16 cellular contexts compared by ENCODE assay signal in the genomic region with DNA sequence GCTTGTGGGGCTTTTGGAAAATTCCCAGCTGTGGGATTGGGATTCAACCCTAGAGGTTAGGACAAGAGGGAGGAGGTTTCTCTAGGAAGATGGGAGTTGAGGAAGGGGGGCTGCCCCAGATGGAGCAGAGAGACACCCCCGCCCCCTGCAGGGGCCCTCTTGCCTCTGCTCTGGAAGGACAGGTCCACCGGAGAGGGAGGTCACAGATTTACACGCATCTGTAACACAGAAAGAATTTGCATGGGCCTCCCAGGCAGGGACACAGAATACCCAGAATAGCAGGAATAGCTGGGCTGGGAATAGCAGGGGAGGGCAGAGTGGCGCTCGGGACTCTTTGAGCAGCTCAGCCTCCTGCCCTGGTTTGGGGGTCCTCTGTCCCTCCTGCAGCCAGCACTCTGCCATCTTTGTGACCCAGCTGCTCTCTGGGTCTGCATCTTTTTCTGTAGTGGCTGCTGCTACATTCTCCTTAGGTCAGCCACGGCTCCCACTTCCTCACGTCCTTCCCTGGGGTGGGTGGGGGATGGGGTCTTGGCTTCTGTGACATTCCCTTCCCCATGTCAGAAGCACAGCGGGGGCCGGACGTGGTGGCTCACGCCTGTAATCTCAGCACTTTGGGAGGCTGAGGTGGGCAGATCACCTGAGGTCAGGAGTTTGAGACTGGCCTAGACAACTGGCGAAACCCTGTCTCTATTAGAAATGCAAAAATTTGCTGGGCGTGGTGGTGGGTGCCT. TPM values are rescaled to one million over a fixed set of nuclear protein-coding genes. Genes with fewer than 3 reads are reported as not detected.
A peak's percentile ranks its signal among the peaks of the same experiment; 100 is the strongest.
DNase-seq lines count a peak whose midpoint lies in the region; ATAC-seq and TF ChIP-seq lines count a peak whose summit lies in the region.
"Had no signal": no experiment of that assay in that cellular context is flagged by ENCODE, and none has a peak within 500 bp of the region (broad histone marks: within the 10 kb centered on the region; RNA-seq: fewer than 3 reads in every experiment).

No MANE protein-coding gene starts in this region.

- intact Hi-C loops in Caco-2 (cut with micrococcal nuclease; ENCODE audit: unreplicated experiment) = loop anchor here (1.0 kb wide), 1 partner anchor 14 kb away; no protein-coding TSS in a partner anchor

- H3K9ac ChIP-seq in adipocyte (ENCODE audit: low read length) (peak overlapping the region; percentile 56), neuronal stem cell (ENCODE audit: low read depth, low read length, poor library complexity) (no peak overlapping the region)

- H3K14ac ChIP-seq in neuronal stem cell (ENCODE audit: low read length) = no peak overlapping the region

- H3K4me3 Mint-ChIP-seq in Caco-2 (ENCODE audit: unreplicated experiment) = no peak overlapping the region
- H3K4me3 Mint-ChIP-seq: activated CD4-positive, alpha-beta T cell treated with anti-CD3 and anti-CD28 coated beads, Interleukin-2, amount 10 ng/mL, durations not matched to agents 7 days and 5 days; activated naive CD8-positive, alpha-beta T cell treated with anti-CD3 and anti-CD28 coated beads, Interleukin-2, amount 10 ng/mL, durations not matched to agents 7 days and 5 days had no signal

- no peak overlapping the region for H3K23ac ChIP-seq in neuronal stem cell (ENCODE audit: low read depth, low read length, poor library complexity)

- no peak overlapping the region for H4K91ac ChIP-seq in neuronal stem cell (ENCODE audit: low read depth, low read length, poor library complexity)

- no peak for ATAC-seq in HG02642 (IDR thresholded peaks at IDR 0.05; ENCODE audit: poor library complexity, unreplicated experiment)

- peaks cover 17% of the 10 kb centered on the region for H3K4me1 ChIP-seq in Caco-2
- H3K4me1 ChIP-seq in adipocyte (ENCODE audit: control insufficient read depth, insufficient read depth, low read length) = peaks cover 32% of the 10 kb centered on the region
- peaks cover 8% of the 10 kb centered on the region for H3K4me1 ChIP-seq in cardiac muscle cell (ENCODE audit: low read depth)
- H3K4me1 ChIP-seq in neuronal stem cell (ENCODE audit: control insufficient read depth in 2 of 2, insufficient read depth in 1 of 2, low read depth in 1 of 2, low read length in 2 of 2) = peaks cover 0 to 5% of the 10 kb centered on the region in 2 donors
- H3K4me1 ChIP-seq: prostate gland had no signal

- no peak overlapping the region for H3K4me3 ChIP-seq in Caco-2 (ENCODE audit: low read depth, low read length)
- H3K4me3 ChIP-seq in adipocyte (ENCODE audit: low read length) = no peak overlapping the region
- no peak overlapping the region for H3K4me3 ChIP-seq in cardiac muscle cell
- H3K4me3 ChIP-seq in neuronal stem cell (ENCODE audit: low read length in 2 of 2) = no peak overlapping the region
- H3K4me3 ChIP-seq: prostate gland had no signal

- H3K36me3 Mint-ChIP-seq in Caco-2 (ENCODE audit: insufficient read depth, unreplicated experiment) = no peaks in the 10 kb centered on the region
- H3K36me3 Mint-ChIP-seq: activated naive CD8-positive, alpha-beta T cell treated with anti-CD3 and anti-CD28 coated beads, Interleukin-2, amount 10 ng/mL, durations not matched to agents 7 days and 5 days had no signal

- peak overlapping the region; percentile 72 for H3K18ac ChIP-seq in neuronal stem cell (ENCODE audit: low read length)

- peak overlapping the region; percentile 73 for H2AFZ ChIP-seq in neuronal stem cell (ENCODE audit: low read length)

- BruUV-seq in Caco-2 (replicated peaks; lab: Mats Ljungman, UMichigan) = no TSS peak

- TF ChIP-seq CTCF in Caco-2 (IDR thresholded peaks at IDR 0.05; ENCODE audit: insufficient read depth in 1 of 2, low read depth in 1 of 2, low read length in 1 of 2, severe bottlenecking in 1 of 2, unreplicated experiment in 1 of 2) (no peak), cardiac muscle cell (IDR thresholded peaks at IDR 0.05; ENCODE audit: low read depth, low read length) (no peak)

- H3K4me1 Mint-ChIP-seq in Caco-2 (ENCODE audit: low read depth, unreplicated experiment) = peaks cover 6% of the 10 kb centered on the region

- no peak overlapping the region for H2BK5ac ChIP-seq in neuronal stem cell (ENCODE audit: low read length)

- H3K9me3 Mint-ChIP-seq in Caco-2 (ENCODE audit: unreplicated experiment) = no peaks in the 10 kb centered on the region
- H3K9me3 Mint-ChIP-seq: activated CD4-positive, alpha-beta T cell treated with anti-CD3 and anti-CD28 coated beads, Interleukin-2, amount 10 ng/mL, durations not matched to agents 7 days and 5 days; activated naive CD8-positive, alpha-beta T cell treated with anti-CD3 and anti-CD28 coated beads, Interleukin-2, amount 10 ng/mL, durations not matched to agents 7 days and 5 days had no signal

- peak overlapping the region; percentile 65 for H3K27ac ChIP-seq in cardiac muscle cell
- H3K27ac ChIP-seq in neuronal stem cell (replicated peaks; ENCODE audit: low read length) = no peak overlapping the region
- H3K27ac ChIP-seq: prostate gland had no signal

- POLR2A ChIA-PET in Caco-2 (lab: Charles Lee) = interaction anchor here (0.8 kb wide), 1 partner anchor 129 kb away, joined by 4 read pairs; a partner anchor contains a TSS

- H3K27me3 ChIP-seq in Caco-2 (replicated peaks; ENCODE audit: control insufficient read depth, insufficient read depth, low read length) (no peaks in the 10 kb centered on the region), adipocyte (replicated peaks; ENCODE audit: control insufficient read depth, insufficient read depth, low read length) (no peaks in the 10 kb centered on the region), cardiac muscle cell (no peaks in the 10 kb centered on the region), neuronal stem cell (ENCODE audit: control insufficient read depth in 3 of 3, insufficient read depth in 3 of 3, low read depth in 1 of 3, low read length in 3 of 3) (no peaks in the 10 kb centered on the region)

- no peak overlapping the region for H3K4me2 ChIP-seq in neuronal stem cell (ENCODE audit: insufficient read depth, low read length, poor library complexity, severe bottlenecking)

- WGBS in neuronal stem cell (ENCODE audit: extremely low coverage in 2 of 2, insufficient read length in 2 of 2, insufficient replicate concordance in 1 of 2), 2 donors = no CpG with 5 or more reads among the region's 13 CpGs

- peak; percentile 58 to 69 for DNase-seq in Caco-2
- DNase-seq in adipocyte (ENCODE audit: low read depth) = peak; percentile 73
- DNase-seq in cardiac muscle cell (ENCODE audit: low read depth in 1 of 2, low spot score in 1 of 2) = peak in 1 of 2 donors; percentile 71
- peak; percentile 21 for DNase-seq in neuronal stem cell (ENCODE audit: low spot score)
- DNase-seq in amniotic stem cell (lab: John Stamatoyannopoulos, UW) = no peak
- no peak for DNase-seq in NCI-H1436 treated with DMSO at 0.1 percent for 48 hours (lab: John Stamatoyannopoulos, UW)
- no peak for DNase-seq in pons (ENCODE audit: low spot score)
- DNase-seq: activated CD4-positive, alpha-beta T cell treated with anti-CD3 and anti-CD28 coated beads, Interleukin-2, amount 10 ng/mL, durations not matched to agents 7 days and 5 days; activated naive CD8-positive, alpha-beta T cell treated with anti-CD3 and anti-CD28 coated beads, Interleukin-2, amount 10 ng/mL, durations not matched to agents 7 days and 5 days; cerebellar nuclear complex; DMS153; left cardiac atrium; NCI-H1694 treated with DMSO at 0.1 percent for 48 hours had no signal

- H2BK12ac ChIP-seq in neuronal stem cell (ENCODE audit: low read length) = no peak overlapping the region

- no peak overlapping the region for H2BK120ac ChIP-seq in neuronal stem cell (ENCODE audit: low read depth, low read length)

- CTCF ChIA-PET in Caco-2 (lab: Charles Lee) = interaction anchor here (0.7 kb wide), 1 partner anchor 14 kb away, joined by 3 read pairs; no protein-coding TSS in a partner anchor

- H3K36me3 ChIP-seq in Caco-2 (ENCODE audit: control insufficient read depth, insufficient read depth, low read length) (no peaks in the 10 kb centered on the region), adipocyte (ENCODE audit: control insufficient read depth, insufficient read depth, low read length, severe bottlenecking) (no peaks in the 10 kb centered on the region), cardiac muscle cell (no peaks in the 10 kb centered on the region), neuronal stem cell (replicated peaks in 1 of 2; ENCODE audit: control insufficient read depth in 2 of 2, insufficient read depth in 2 of 2, low read length in 2 of 2) (no peaks in the 10 kb centered on the region)
- H3K36me3 ChIP-seq: prostate gland had no signal

- H3K27me3 Mint-ChIP-seq in Caco-2 (ENCODE audit: insufficient read depth, unreplicated experiment) = no peaks in the 10 kb centered on the region
- H3K27me3 Mint-ChIP-seq: activated CD4-positive, alpha-beta T cell treated with anti-CD3 and anti-CD28 coated beads, Interleukin-2, amount 10 ng/mL, durations not matched to agents 7 days and 5 days had no signal

- no peak overlapping the region for H3K27ac Mint-ChIP-seq in Caco-2 (ENCODE audit: unreplicated experiment)
- H3K27ac Mint-ChIP-seq: activated CD4-positive, alpha-beta T cell treated with anti-CD3 and anti-CD28 coated beads, Interleukin-2, amount 10 ng/mL, durations not matched to agents 7 days and 5 days; activated naive CD8-positive, alpha-beta T cell treated with anti-CD3 and anti-CD28 coated beads, Interleukin-2, amount 10 ng/mL, durations not matched to agents 7 days and 5 days had no signal

- H3K4ac ChIP-seq in neuronal stem cell (ENCODE audit: low read length) = no peak overlapping the region

- no peaks in the 10 kb centered on the region for H3K9me3 ChIP-seq in Caco-2
- H3K9me3 ChIP-seq in adipocyte (ENCODE audit: control insufficient read depth, low read length) = no peaks in the 10 kb centered on the region
- no peaks in the 10 kb centered on the region for H3K9me3 ChIP-seq in cardiac muscle cell (ENCODE audit: low read depth)
- no peaks in the 10 kb centered on the region for H3K9me3 ChIP-seq in neuronal stem cell (replicated peaks in 1 of 2; ENCODE audit: control insufficient read depth in 2 of 2, insufficient read depth in 1 of 2, low read depth in 1 of 2, low read length in 2 of 2)
- H3K9me3 ChIP-seq: prostate gland had no signal

- no peaks in the 10 kb centered on the region for H3K79me1 ChIP-seq in neuronal stem cell (ENCODE audit: low read depth, low read length)

- no peak overlapping the region for H4K8ac ChIP-seq in neuronal stem cell (ENCODE audit: low read depth, low read length)

- peak overlapping the region; percentile 54 for H2BK15ac ChIP-seq in neuronal stem cell (ENCODE audit: low read length)

- H2AK5ac ChIP-seq in neuronal stem cell (ENCODE audit: low read depth, low read length) = no peak overlapping the region

RNA-seq across cellular contexts. Expression of a gene that starts 33.9 kb away (rescaled TPM):
- total RNA-seq in Caco-2 (2022) (53.0 and 54.0 TPM in 2 replicates), cardiac muscle cell (11.4 and 14.2 TPM in 2 replicates)
- 5.1 and 6.4 TPM in 2 replicates for polyA plus RNA-seq in cardiac muscle cell
- 3.6 TPM for polyA plus RNA-seq in neuronal stem cell (2013, experiment 1 of 2)
- 3.4 TPM for polyA plus RNA-seq in neuronal stem cell (2013, experiment 2 of 2)

RNA-seq across cellular contexts. Expression of a gene that starts 40.2 kb away (rescaled TPM):
- 0.44 and 0.68 TPM in 2 replicates for total RNA-seq in Caco-2 (2022)
- 0.09 TPM in 1 of 2 replicates, not detected in the other for total RNA-seq in cardiac muscle cell
- 0.45 and 0.56 TPM in 2 replicates for polyA plus RNA-seq in cardiac muscle cell
- polyA plus RNA-seq in neuronal stem cell (2013, experiment 1 of 2) = not detected
- polyA plus RNA-seq in neuronal stem cell (2013, experiment 2 of 2) = not detected
- total RNA-seq: NCI-H460 had no signal

RNA-seq across cellular contexts. Expression of a gene that starts 53.9 kb away (rescaled TPM):
- total RNA-seq in Caco-2 (2022) = 0.16 TPM in 1 of 2 replicates, not detected in the other
- 0.71 and 1.7 TPM in 2 replicates for total RNA-seq in cardiac muscle cell
- polyA plus RNA-seq in cardiac muscle cell = 0.33 and 0.41 TPM in 2 replicates
- 3.6 TPM for polyA plus RNA-seq in neuronal stem cell (2013, experiment 1 of 2)
- 3.7 TPM for polyA plus RNA-seq in neuronal stem cell (2013, experiment 2 of 2)
- total RNA-seq: activated CD4-positive, alpha-beta T cell treated with anti-CD3 and anti-CD28 coated beads, Interleukin-2, amount 10 ng/mL, durations not matched to agents 7 days and 5 days; activated naive CD8-positive, alpha-beta T cell treated with anti-CD3 and anti-CD28 coated beads, Interleukin-2, amount 10 ng/mL, durations not matched to agents 7 days and 5 days; NCI-H460 had no signal

Comparison
In these comparisons a context has a peak if more than half of its experiments do, and no peak if none do; other contexts are left out.
1. DNase-seq: peak in Caco-2 (2 of 2), adipocyte (single experiment) and neuronal stem cell (single experiment); none in amniotic stem cell (single experiment), NCI-H1436 treated with DMSO at 0.1 percent for 48 hours (single experiment) and pons (single experiment).